1 cellular context compared by ENCODE assay signal in genomic region chr11:42407379-42407778, GRCh38.
TF ChIP-seq lines count a peak whose summit lies in the region.

No MANE protein-coding gene starts in this region.

TF ChIP-seq in SK-N-SH, 30 proteins besides CTCF, POLR2A, EP300 and RAD21 (continued from another document):
- TF ChIP-seq RCOR1 (IDR thresholded peaks at IDR 0.05; ENCODE audit: low read length) (no peak), SIN3A (IDR thresholded peaks at IDR 0.05; ENCODE audit: borderline replicate concordance, low read depth, low read length) (no peak), CHD2 (IDR thresholded peaks at IDR 0.05; ENCODE audit: low read length, partially characterized antibody) (no peak), IRF3 (IDR thresholded peaks at IDR 0.05; ENCODE audit: low read depth, low read length) (no peak), RXRA (IDR thresholded peaks at IDR 0.05; ENCODE audit: borderline replicate concordance, low read depth) (no peak)
